In the genomic region with DNA sequence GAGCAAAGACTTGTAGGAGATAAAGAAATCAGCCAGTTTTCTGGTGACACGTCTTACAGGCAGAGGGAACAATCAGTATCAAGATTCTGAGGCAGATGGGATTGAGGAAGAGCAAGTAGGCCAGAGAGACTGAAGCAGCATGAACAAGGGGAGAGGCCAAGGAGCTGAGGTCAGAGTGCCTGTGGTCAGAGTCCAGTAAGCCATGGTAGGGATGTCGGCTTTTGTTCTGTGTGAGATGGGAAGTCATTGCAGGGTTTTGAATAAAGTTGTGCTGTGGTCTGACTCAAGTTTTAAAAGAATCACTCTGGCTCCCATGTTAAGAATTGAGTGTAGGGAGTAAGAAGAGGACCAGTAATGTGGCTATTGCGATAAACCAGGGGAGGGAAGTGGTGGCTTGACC, we compare ENCODE assay signal across 20 cellular contexts.
A peak's percentile ranks its signal among the peaks of the same experiment; 100 is the strongest.
DNase-seq lines count a peak whose midpoint lies in the region; ATAC-seq and TF ChIP-seq lines count a peak whose summit lies in the region.
"Had no signal": no experiment of that assay in that cellular context is flagged by ENCODE, and none has a peak within 500 bp of the region (broad histone marks: within the 10 kb centered on the region; RNA-seq: fewer than 3 reads in every experiment).

No MANE protein-coding gene starts in this region.

- peaks cover 6% of the 10 kb centered on the region for H3K36me3 Mint-ChIP-seq in activated CD4-positive, alpha-beta T cell treated with anti-CD3 and anti-CD28 coated beads, Interleukin-2, amount 10 ng/mL, durations not matched to agents 24 days and 14 days (ENCODE audit: low read depth)
- H3K36me3 Mint-ChIP-seq in activated T-helper 1 cell treated with anti-CD3 and anti-CD28 coated beads, Interleukin-12 subunit alpha, Interleukin-12 subunit beta, Interleukin-2, Interleukin-4 antibody, amounts not matched to agents 30 ng/mL and 10 ng/mL and 1 ng/mL, durations not matched to agents 14 hours and 24 hours and 36 hours (ENCODE audit: low read depth): peaks cover 11% of the 10 kb centered on the region
- H3K36me3 Mint-ChIP-seq: stimulated activated memory B cell treated with anti-CD40 and anti-IgM and Interleukin-4, amounts not matched to agents 10 μg/mL and 1 μg/mL and 100 μg/mL, for 72 hours had no signal

- H3K27ac ChIP-seq in upper lobe of left lung (no peak overlapping the region), ascending aorta (no peak overlapping the region)
- H3K27ac ChIP-seq: coronary artery, foreskin keratinocyte, psoas muscle, tibial nerve had no signal

- ATAC-seq in mucosa of descending colon (peak; percentile 59), upper lobe of left lung (ENCODE audit: low FRiP score in 2 of 2) (peak; percentile 48 to 55)
- ATAC-seq: activated CD4-positive, alpha-beta T cell treated with anti-CD3 and anti-CD28 coated beads for 36 hours; foreskin keratinocyte; psoas muscle; stimulated activated memory B cell treated with anti-CD40 and anti-IgM and Interleukin-4, amounts not matched to agents 10 μg/mL and 1 μg/mL and 100 μg/mL, for 72 hours had no signal

- DNase-seq in activated CD4-positive, alpha-beta T cell treated with anti-CD3 and anti-CD28 coated beads, Interleukin-2, amount 10 ng/mL, durations not matched to agents 24 days and 14 days: no peak
- no peak for DNase-seq in activated CD4-positive, alpha-beta T cell treated with anti-CD3 and anti-CD28 coated beads for 1 hour
- DNase-seq in activated T-helper 1 cell treated with anti-CD3 and anti-CD28 coated beads, Interleukin-12 subunit alpha, Interleukin-12 subunit beta, Interleukin-2, Interleukin-4 antibody, amounts not matched to agents 30 ng/mL and 10 ng/mL and 1 ng/mL, durations not matched to agents 14 hours and 24 hours and 36 hours (ENCODE audit: low spot score): no peak
- DNase-seq in mucosa of descending colon: no peak
- DNase-seq in upper lobe of left lung: peak in 1 of 2 donors; percentile 36
- DNase-seq in NCI-H1417 treated with DMSO at 0.1 percent for 48 hours (lab: John Stamatoyannopoulos, UW): no peak
- DNase-seq in ascending aorta (ENCODE audit: low spot score in 2 of 2): no peak
- no peak for DNase-seq in NCI-H524 treated with DMSO at 0.1 percent for 48 hours (lab: John Stamatoyannopoulos, UW)
- DNase-seq: activated CD4-positive, alpha-beta T cell treated with anti-CD3 and anti-CD28 coated beads for 36 hours; activated CD8-positive, alpha-beta memory T cell treated with anti-CD3 and anti-CD28 coated beads, Interleukin-2, amount 50 U/mL, for 4 hours; CD4-positive, CD25-positive, alpha-beta regulatory T cell; foreskin keratinocyte; H9; NCI-H1694; NCI-H345; psoas muscle; stimulated activated CD4-positive, alpha-beta T cell treated with anti-CD3 and anti-CD28 coated beads, Interleukin-12 subunit alpha, Interleukin-12 subunit beta, amount 100 ng/mL, for 4 hours had no signal

- H3K27me3 ChIP-seq in upper lobe of left lung (no peaks in the 10 kb centered on the region), ascending aorta (no peaks in the 10 kb centered on the region)
- H3K27me3 ChIP-seq: foreskin keratinocyte, tibial nerve had no signal

- WGBS in upper lobe of left lung, 2 donors: 82% methylated on average over 3 of the region's 3 CpGs

- no peak for TF ChIP-seq EP300 in upper lobe of left lung (IDR thresholded peaks at IDR 0.05)

- H3K27me3 Mint-ChIP-seq in activated CD4-positive, alpha-beta T cell treated with anti-CD3 and anti-CD28 coated beads, Interleukin-2, amount 10 ng/mL, durations not matched to agents 24 days and 14 days: no peaks in the 10 kb centered on the region
- H3K27me3 Mint-ChIP-seq in activated T-helper 1 cell treated with anti-CD3 and anti-CD28 coated beads, Interleukin-12 subunit alpha, Interleukin-12 subunit beta, Interleukin-2, Interleukin-4 antibody, amounts not matched to agents 30 ng/mL and 10 ng/mL and 1 ng/mL, durations not matched to agents 14 hours and 24 hours and 36 hours (ENCODE audit: insufficient read depth): no peaks in the 10 kb centered on the region
- H3K27me3 Mint-ChIP-seq: activated CD4-positive, alpha-beta T cell treated with anti-CD3 and anti-CD28 coated beads for 36 hours; CD4-positive, CD25-positive, alpha-beta regulatory T cell had no signal

- intact Hi-C loops in activated CD4-positive, alpha-beta T cell treated with anti-CD3 and anti-CD28 coated beads, Interleukin-2, amount 10 ng/mL, durations not matched to agents 24 days and 14 days (cut with micrococcal nuclease): no loop called here
- intact Hi-C loops in activated T-helper 1 cell treated with anti-CD3 and anti-CD28 coated beads, Interleukin-12 subunit alpha, Interleukin-12 subunit beta, Interleukin-2, Interleukin-4 antibody, amounts not matched to agents 30 ng/mL and 10 ng/mL and 1 ng/mL, durations not matched to agents 14 hours and 24 hours and 36 hours (cut with micrococcal nuclease): no loop called here
- intact Hi-C loops in mucosa of descending colon (cut with DNase I, micrococcal nuclease) (no loop called here), ascending aorta (cut with DNase I) (no loop called here)

- H3K4me3 ChIP-seq in mucosa of descending colon: no peak overlapping the region
- H3K4me3 ChIP-seq in upper lobe of left lung: no peak overlapping the region
- H3K4me3 ChIP-seq in ascending aorta: no peak overlapping the region
- H3K4me3 ChIP-seq: coronary artery, tibial nerve had no signal

- peak overlapping the region; percentile 39 for H3K27ac Mint-ChIP-seq in activated CD4-positive, alpha-beta T cell treated with anti-CD3 and anti-CD28 coated beads, Interleukin-2, amount 10 ng/mL, durations not matched to agents 24 days and 14 days
- H3K27ac Mint-ChIP-seq in activated T-helper 1 cell treated with anti-CD3 and anti-CD28 coated beads, Interleukin-12 subunit alpha, Interleukin-12 subunit beta, Interleukin-2, Interleukin-4 antibody, amounts not matched to agents 30 ng/mL and 10 ng/mL and 1 ng/mL, durations not matched to agents 14 hours and 24 hours and 36 hours: no peak overlapping the region
- H3K27ac Mint-ChIP-seq: activated CD4-positive, alpha-beta T cell treated with anti-CD3 and anti-CD28 coated beads for 36 hours; stimulated activated memory B cell treated with anti-CD40 and anti-IgM and Interleukin-4, amounts not matched to agents 10 μg/mL and 1 μg/mL and 100 μg/mL, for 72 hours had no signal

- H3K4me3 Mint-ChIP-seq in activated CD4-positive, alpha-beta T cell treated with anti-CD3 and anti-CD28 coated beads, Interleukin-2, amount 10 ng/mL, durations not matched to agents 24 days and 14 days: peak overlapping the region; percentile 4
- peak overlapping the region; percentile 13 for H3K4me3 Mint-ChIP-seq in activated T-helper 1 cell treated with anti-CD3 and anti-CD28 coated beads, Interleukin-12 subunit alpha, Interleukin-12 subunit beta, Interleukin-2, Interleukin-4 antibody, amounts not matched to agents 30 ng/mL and 10 ng/mL and 1 ng/mL, durations not matched to agents 14 hours and 24 hours and 36 hours
- H3K4me3 Mint-ChIP-seq: activated CD4-positive, alpha-beta T cell treated with anti-CD3 and anti-CD28 coated beads for 36 hours; H9; stimulated activated memory B cell treated with anti-CD40 and anti-IgM and Interleukin-4, amounts not matched to agents 10 μg/mL and 1 μg/mL and 100 μg/mL, for 72 hours had no signal

- TF ChIP-seq CTCF in mucosa of descending colon (IDR thresholded peaks at IDR 0.05) (no peak), upper lobe of left lung (IDR thresholded peaks at IDR 0.05) (no peak), ascending aorta (IDR thresholded peaks at IDR 0.05) (no peak)

- no peak for TF ChIP-seq POLR2A in upper lobe of left lung (IDR thresholded peaks at IDR 0.05)

- H3K36me3 ChIP-seq in mucosa of descending colon (ENCODE audit: low read depth): no peaks in the 10 kb centered on the region
- H3K36me3 ChIP-seq in upper lobe of left lung: no peaks in the 10 kb centered on the region
- no peaks in the 10 kb centered on the region for H3K36me3 ChIP-seq in ascending aorta
- H3K36me3 ChIP-seq: tibial nerve had no signal

- no peaks in the 10 kb centered on the region for H3K9me3 ChIP-seq in mucosa of descending colon
- H3K9me3 ChIP-seq in upper lobe of left lung: no peaks in the 10 kb centered on the region
- H3K9me3 ChIP-seq in ascending aorta: no peaks in the 10 kb centered on the region
- H3K9me3 ChIP-seq: psoas muscle, tibial nerve had no signal

- H3K4me1 ChIP-seq in mucosa of descending colon (ENCODE audit: low read depth): peaks cover 6% of the 10 kb centered on the region
- peaks cover 0 to 5% (median 0%) of the 10 kb centered on the region in 4 donors for H3K4me1 ChIP-seq in upper lobe of left lung
- H3K4me1 ChIP-seq in ascending aorta: no peaks in the 10 kb centered on the region
- H3K4me1 ChIP-seq: psoas muscle had no signal

- peaks cover 24% of the 10 kb centered on the region for H3K9me3 Mint-ChIP-seq in activated CD4-positive, alpha-beta T cell treated with anti-CD3 and anti-CD28 coated beads, Interleukin-2, amount 10 ng/mL, durations not matched to agents 24 days and 14 days
- H3K9me3 Mint-ChIP-seq in activated T-helper 1 cell treated with anti-CD3 and anti-CD28 coated beads, Interleukin-12 subunit alpha, Interleukin-12 subunit beta, Interleukin-2, Interleukin-4 antibody, amounts not matched to agents 30 ng/mL and 10 ng/mL and 1 ng/mL, durations not matched to agents 14 hours and 24 hours and 36 hours: peaks cover 22% of the 10 kb centered on the region
- H3K9me3 Mint-ChIP-seq: stimulated activated memory B cell treated with anti-CD40 and anti-IgM and Interleukin-4, amounts not matched to agents 10 μg/mL and 1 μg/mL and 100 μg/mL, for 72 hours had no signal

- H3K4me1 Mint-ChIP-seq in activated CD4-positive, alpha-beta T cell treated with anti-CD3 and anti-CD28 coated beads, Interleukin-2, amount 10 ng/mL, durations not matched to agents 24 days and 14 days: peaks cover 18% of the 10 kb centered on the region
- H3K4me1 Mint-ChIP-seq in activated T-helper 1 cell treated with anti-CD3 and anti-CD28 coated beads, Interleukin-12 subunit alpha, Interleukin-12 subunit beta, Interleukin-2, Interleukin-4 antibody, amounts not matched to agents 30 ng/mL and 10 ng/mL and 1 ng/mL, durations not matched to agents 14 hours and 24 hours and 36 hours (ENCODE audit: low read depth): peaks cover 35% of the 10 kb centered on the region
